Comparison of ENCODE assay signal across 30 cellular contexts in the genomic region with DNA sequence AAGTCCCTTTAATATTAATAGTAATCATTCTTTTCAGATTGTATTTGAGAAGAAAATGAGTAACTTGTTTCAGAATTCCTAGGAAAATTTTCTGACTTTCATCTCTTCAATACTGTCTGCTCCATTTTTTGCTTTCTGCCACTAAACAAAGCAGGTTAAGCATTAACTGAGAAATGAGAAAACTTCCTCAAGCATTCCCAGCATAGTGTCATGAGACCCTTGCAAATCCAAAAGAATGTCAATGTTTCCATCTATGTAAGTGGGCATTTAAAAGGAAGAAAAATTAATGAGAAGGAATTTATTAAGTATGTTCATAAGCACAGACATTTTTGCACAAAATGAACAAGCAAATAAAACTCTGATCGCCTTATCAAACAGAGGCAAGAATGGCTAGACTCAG.
"Had no signal": no experiment of that assay in that cellular context is flagged by ENCODE, and none has a peak within 500 bp of the region (broad histone marks: within the 10 kb centered on the region; RNA-seq: fewer than 3 reads in every experiment).

No MANE protein-coding gene starts in this region.

- H3K9me3 Mint-ChIP-seq: dendritic cell treated with granulocyte-macrophage colony-stimulating factor and Interleukin-4, amounts not matched to agents 40 ng/mL and 50 ng/mL, for 4 days; memory B cell; mesothelial cell of epicardium; stimulated activated memory B cell treated with anti-CD40 and anti-IgM and Interleukin-4, amounts not matched to agents 10 μg/mL and 1 μg/mL and 100 μg/mL, for 72 hours had no signal

- H3K27ac Mint-ChIP-seq: dendritic cell treated with granulocyte-macrophage colony-stimulating factor and Interleukin-4, amounts not matched to agents 40 ng/mL and 50 ng/mL, for 4 days; endodermal cell; memory B cell; mesothelial cell of epicardium; naive thymus-derived CD8-positive, alpha-beta T cell; stimulated activated memory B cell treated with anti-CD40 and anti-IgM and Interleukin-4, amounts not matched to agents 10 μg/mL and 1 μg/mL and 100 μg/mL, for 72 hours had no signal

- H3K4me3 ChIP-seq: colonic mucosa, esophagus muscularis mucosa, gastroesophageal sphincter, heart left ventricle, hepatocyte, lung, ovary, psoas muscle, right lobe of liver, testis, tibial nerve, upper lobe of left lung had no signal

- H3K36me3 Mint-ChIP-seq: memory B cell; mesothelial cell of epicardium; naive thymus-derived CD8-positive, alpha-beta T cell; stimulated activated memory B cell treated with anti-CD40 and anti-IgM and Interleukin-4, amounts not matched to agents 10 μg/mL and 1 μg/mL and 100 μg/mL, for 72 hours had no signal

- DNase-seq: colonic mucosa; effector CD8-positive, alpha-beta T cell; endodermal cell; heart left ventricle; kidney; naive thymus-derived CD8-positive, alpha-beta T cell; occipital lobe; ovary; posterior cingulate gyrus; psoas muscle; retina; right lobe of liver; stimulated activated CD4-positive, alpha-beta T cell treated with anti-CD3 and anti-CD28 coated beads, Interleukin-2, amount 100 ng/mL, for 24 hours; stimulated activated CD4-positive, alpha-beta T cell treated with anti-CD3 and anti-CD28 coated beads, Interleukin-4, amount 100 ng/mL, for 4 hours; stimulated activated naive CD8-positive, alpha-beta T cell treated with anti-CD3 and anti-CD28 coated beads, Interleukin-15, Interleukin-2, amounts not matched to agents 100 U/mL and 50 U/mL, for 24 hours; testis; upper lobe of left lung had no signal

- H3K4me1 Mint-ChIP-seq: central memory CD8-positive, alpha-beta T cell; memory B cell; mesothelial cell of epicardium; naive thymus-derived CD8-positive, alpha-beta T cell; stimulated activated memory B cell treated with anti-CD40 and anti-IgM and Interleukin-4, amounts not matched to agents 10 μg/mL and 1 μg/mL and 100 μg/mL, for 72 hours had no signal

- H3K27ac ChIP-seq: colonic mucosa, epithelial cell of prostate, esophagus muscularis mucosa, foreskin keratinocyte, gastroesophageal sphincter, heart left ventricle, hepatocyte, ovary, psoas muscle, right lobe of liver, testis, tibial nerve, upper lobe of left lung had no signal

- H3K27me3 Mint-ChIP-seq: central memory CD8-positive, alpha-beta T cell; dendritic cell treated with granulocyte-macrophage colony-stimulating factor and Interleukin-4, amounts not matched to agents 40 ng/mL and 50 ng/mL, for 4 days; memory B cell; naive thymus-derived CD8-positive, alpha-beta T cell; stimulated activated memory B cell treated with anti-CD40 and anti-IgM and Interleukin-4, amounts not matched to agents 10 μg/mL and 1 μg/mL and 100 μg/mL, for 72 hours had no signal

- H3K36me3 ChIP-seq: colonic mucosa, esophagus muscularis mucosa, gastroesophageal sphincter, heart left ventricle, ovary, right lobe of liver, tibial nerve, upper lobe of left lung had no signal

- H3K4me3 Mint-ChIP-seq: central memory CD8-positive, alpha-beta T cell; dendritic cell treated with granulocyte-macrophage colony-stimulating factor and Interleukin-4, amounts not matched to agents 40 ng/mL and 50 ng/mL, for 4 days; endodermal cell; memory B cell; mesothelial cell of epicardium; naive thymus-derived CD8-positive, alpha-beta T cell; stimulated activated memory B cell treated with anti-CD40 and anti-IgM and Interleukin-4, amounts not matched to agents 10 μg/mL and 1 μg/mL and 100 μg/mL, for 72 hours had no signal

- H3K9me3 ChIP-seq: colonic mucosa, esophagus muscularis mucosa, gastroesophageal sphincter, heart left ventricle, ovary, psoas muscle, right lobe of liver, testis, tibial nerve, upper lobe of left lung had no signal

- H3K27me3 ChIP-seq: colonic mucosa, esophagus muscularis mucosa, foreskin keratinocyte, gastroesophageal sphincter, heart left ventricle, hepatocyte, ovary, right lobe of liver, testis, tibial nerve, upper lobe of left lung had no signal

- H3K4me1 ChIP-seq: colonic mucosa, esophagus muscularis mucosa, foreskin keratinocyte, gastroesophageal sphincter, heart left ventricle, psoas muscle, right lobe of liver, testis, tibial nerve, upper lobe of left lung had no signal

- H3K79me2 ChIP-seq: hepatocyte had no signal

- ATAC-seq: gastroesophageal sphincter; left lobe of liver; naive thymus-derived CD8-positive, alpha-beta T cell; psoas muscle; right lobe of liver; stimulated activated memory B cell treated with anti-CD40 and anti-IgM and Interleukin-4, amounts not matched to agents 10 μg/mL and 1 μg/mL and 100 μg/mL, for 72 hours; stimulated activated naive CD8-positive, alpha-beta T cell treated with anti-CD3 and anti-CD28 coated beads, Interleukin-15, Interleukin-2, amounts not matched to agents 100 U/mL and 50 U/mL, for 24 hours had no signal

- H2AFZ ChIP-seq: hepatocyte had no signal

- H3K4me2 ChIP-seq: hepatocyte had no signal
